ENCODE assay signal across 21 cellular contexts in the genomic region with DNA sequence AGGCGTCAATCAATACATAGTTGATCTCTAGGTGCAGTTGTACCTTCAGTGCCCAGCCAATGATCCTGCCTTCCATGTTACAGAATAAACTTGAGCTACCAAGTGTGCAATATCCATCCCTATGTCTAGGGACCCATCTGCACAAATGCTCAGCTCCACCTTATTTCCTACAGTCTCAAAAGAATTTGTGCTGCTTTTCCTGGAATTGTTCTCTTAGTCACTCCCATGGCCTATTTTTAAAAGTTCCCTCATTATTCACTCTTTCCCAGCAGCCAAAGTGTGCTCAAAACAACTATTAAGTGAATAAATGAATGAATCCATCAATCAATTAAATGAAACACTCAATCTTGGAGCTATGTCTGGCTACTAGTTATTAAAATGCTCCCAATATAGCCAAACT. TPM values are rescaled to one million over a fixed set of nuclear protein-coding genes. Genes with fewer than 3 reads are reported as not detected.
"Had no signal": no experiment of that assay in that cellular context is flagged by ENCODE, and none has a peak within 500 bp of the region (broad histone marks: within the 10 kb centered on the region; RNA-seq: fewer than 3 reads in every experiment).

No MANE protein-coding gene starts in this region.

- H2AFZ ChIP-seq: PC-9 had no signal

- H3K4me3 ChIP-seq: PC-9 had no signal

- ATAC-seq: activated T-cell treated with anti-CD3 and anti-CD28 coated beads, Interleukin-2, amount 50 U/mL, for 4 hours; T-helper 17 cell had no signal

- H3K27ac ChIP-seq: PC-9 had no signal

- DNase-seq: activated CD4-positive, alpha-beta memory T cell treated with anti-CD3 and anti-CD28 coated beads for 36 hours; activated CD4-positive, alpha-beta T cell treated with anti-CD3 and anti-CD28 coated beads, Interleukin-2, amount 10 ng/mL, durations not matched to agents 7 days and 5 days; activated CD4-positive, CD25-positive, alpha-beta regulatory T cell; activated CD8-positive, alpha-beta memory T cell treated with anti-CD3 and anti-CD28 coated beads for 24 hours; activated gamma-delta T cell; activated naive CD4-positive, alpha-beta T cell treated with anti-CD3 and anti-CD28 coated beads for 36 hours; activated T-cell treated with anti-CD3 and anti-CD28 coated beads, Interleukin-2, amount 50 U/mL, for 4 hours; amygdala; IMR-90; Kasumi-1; KBM-7; NCI-H1105 treated with DMSO at 0.1 percent for 48 hours; NCI-H1436 treated with DMSO at 0.1 percent for 48 hours; NCI-H187; NCI-H2081; NCI-H446; NCI-H524; PC-9; SIG-M5; T-helper 17 cell; T1000 had no signal

- H3K4me2 ChIP-seq: PC-9 had no signal

RNA-seq across cellular contexts. Expression of a gene that starts 14.7 kb away (rescaled TPM):
- total RNA-seq: activated CD4-positive, alpha-beta memory T cell treated with anti-CD3 and anti-CD28 coated beads for 36 hours; activated CD4-positive, alpha-beta T cell treated with anti-CD3 and anti-CD28 coated beads, Interleukin-2, amount 10 ng/mL, durations not matched to agents 7 days and 5 days; activated naive CD4-positive, alpha-beta T cell treated with anti-CD3 and anti-CD28 coated beads for 36 hours; activated T-cell treated with anti-CD3 and anti-CD28 coated beads, Interleukin-2, amount 50 U/mL, for 4 hours; IMR-90; PC-9; T-helper 17 cell had no signal
